36 cellular contexts compared by ENCODE assay signal in genomic region chr12:52542785-52543318, GRCh38. TPM values are rescaled to one million over a fixed set of nuclear protein-coding genes. Genes with fewer than 3 reads are reported as not detected.
"Had no signal": no experiment of that assay in that cellular context is flagged by ENCODE, and none has a peak within 500 bp of the region (broad histone marks: within the 10 kb centered on the region; RNA-seq: fewer than 3 reads in every experiment).

No MANE protein-coding gene starts in this region.

- H3K9me3 ChIP-seq: gastrocnemius medialis, left ventricle myocardium inferior, pancreas, prostate gland, sigmoid colon, suprapubic skin, tibial artery, upper lobe of right lung had no signal

- ATAC-seq: effector memory CD8-positive, alpha-beta T cell; gastrocnemius medialis; pancreas; stimulated activated memory B cell treated with anti-CD40 and anti-IgM and Interleukin-4, amounts not matched to agents 10 μg/mL and 1 μg/mL and 100 μg/mL, for 72 hours; upper lobe of right lung had no signal

- H3K27me3 ChIP-seq: brain microvascular endothelial cell, gastrocnemius medialis, pancreas, sigmoid colon, suprapubic skin, tibial artery, upper lobe of right lung had no signal

- H3K4me1 ChIP-seq: gastrocnemius medialis, left ventricle myocardium inferior, pancreas, prostate gland, upper lobe of right lung had no signal

- H3K36me3 ChIP-seq: brain microvascular endothelial cell, gastrocnemius medialis, left ventricle myocardium inferior, pancreas, prostate gland, sigmoid colon, suprapubic skin, tibial artery, upper lobe of right lung had no signal

- H3K4me3 ChIP-seq: gastrocnemius medialis, left ventricle myocardium inferior, lung, pancreas, prostate gland, sigmoid colon, suprapubic skin, tibial artery, upper lobe of right lung had no signal

- FAIRE-seq: astrocyte, pancreas, small intestine, TTC549 had no signal

- H3K27ac ChIP-seq: brain microvascular endothelial cell, gastrocnemius medialis, left ventricle myocardium inferior, pancreas, prostate gland, sigmoid colon, suprapubic skin, tibial artery, upper lobe of right lung, VCaP had no signal

- DNase-seq: activated CD4-positive, alpha-beta T cell treated with anti-CD3 and anti-CD28 coated beads for 48 hours; activated CD4-positive, alpha-beta T cell treated with anti-CD3 and anti-CD28 coated beads, Interleukin-2, amount 50 U/mL, for 48 hours; activated CD8-positive, alpha-beta memory T cell treated with anti-CD3 and anti-CD28 coated beads for 24 hours; activated effector memory CD4-positive, alpha-beta T cell treated with Interleukin-2 at 50 U/mL for 16 hours; activated naive CD4-positive, alpha-beta T cell treated with Interleukin-2 at 50 U/mL for 16 hours; amniotic stem cell; brain microvascular endothelial cell; caudate nucleus; cortex of kidney; effector memory CD8-positive, alpha-beta T cell; gastrocnemius medialis; glutamatergic neuron; islet precursor cell; left ventricle myocardium inferior; nephron progenitor cell; nucleus accumbens; pancreas; retina; sigmoid colon; small intestine; stimulated activated CD4-positive, alpha-beta T cell treated with anti-CD3 and anti-CD28 coated beads, Interleukin-1b, Interleukin-23, amount 100 ng/mL, for 48 hours; stimulated activated CD4-positive, alpha-beta T cell treated with anti-CD3 and anti-CD28 coated beads, Interleukin-4, amount 100 ng/mL, for 4 hours; stimulated activated CD8-positive, alpha-beta memory T cell treated with anti-CD3 and anti-CD28 coated beads, Interleukin-4, amount 100 ng/mL, for 48 hours; T-helper 9 cell; tibial artery; upper lobe of right lung had no signal

RNA-seq across cellular contexts. Expression of gene KRT71, which starts 10.1 kb away (rescaled TPM):
- total RNA-seq: astrocyte; chondrocyte; gastrocnemius medialis; left ventricle myocardium inferior; lung; mucosa of gallbladder; pancreas; prostate gland; sigmoid colon; T-helper 1 cell treated with Interleukin-12 subunit alpha and Interleukin-12 subunit beta and Interleukin-4 antibody, amounts not matched to agents 30 ng/mL and 1 ng/mL, for 36 hours; upper lobe of right lung had no signal
- polyA plus RNA-seq: lung, pancreas, sigmoid colon, small intestine had no signal

RNA-seq across cellular contexts. Expression of gene KRT5, which starts 22.7 kb away (rescaled TPM):
- total RNA-seq: chondrocyte; gastrocnemius medialis; left ventricle myocardium inferior; mucosa of gallbladder; T-helper 1 cell treated with Interleukin-12 subunit alpha and Interleukin-12 subunit beta and Interleukin-4 antibody, amounts not matched to agents 30 ng/mL and 1 ng/mL, for 36 hours had no signal

RNA-seq across cellular contexts. Expression of gene KRT74, which starts 30.8 kb away (rescaled TPM):
- total RNA-seq: astrocyte; chondrocyte; gastrocnemius medialis; lung; mucosa of gallbladder; pancreas; sigmoid colon; T-helper 1 cell treated with Interleukin-12 subunit alpha and Interleukin-12 subunit beta and Interleukin-4 antibody, amounts not matched to agents 30 ng/mL and 1 ng/mL, for 36 hours; upper lobe of right lung had no signal
- polyA plus RNA-seq: lung, pancreas, sigmoid colon had no signal

RNA-seq across cellular contexts. Expression of gene KRT6A, which starts 49.8 kb away (rescaled TPM):
- total RNA-seq: chondrocyte; gastrocnemius medialis; left ventricle myocardium inferior; mucosa of gallbladder; sigmoid colon; T-helper 1 cell treated with Interleukin-12 subunit alpha and Interleukin-12 subunit beta and Interleukin-4 antibody, amounts not matched to agents 30 ng/mL and 1 ng/mL, for 36 hours had no signal

RNA-seq across cellular contexts. Expression of gene KRT72, which starts 58.4 kb away (rescaled TPM):
- total RNA-seq: astrocyte, chondrocyte, gastrocnemius medialis, left ventricle myocardium inferior, mucosa of gallbladder, sigmoid colon, upper lobe of right lung had no signal
- polyA plus RNA-seq: pancreas had no signal
